In genomic region chr21:36310016-36310415, GRCh38 we compare ENCODE assay signal across 11 cellular contexts. TPM values are rescaled to one million over a fixed set of nuclear protein-coding genes. Genes with fewer than 3 reads are reported as not detected.
A peak's percentile ranks its signal among the peaks of the same experiment; 100 is the strongest.
DNase-seq lines count a peak whose midpoint lies in the region; ATAC-seq, FAIRE-seq and TF ChIP-seq lines count a peak whose summit lies in the region.
"Had no signal": no experiment of that assay in that cellular context is flagged by ENCODE, and none has a peak within 500 bp of the region (broad histone marks: within the 10 kb centered on the region; RNA-seq: fewer than 3 reads in every experiment).

No MANE protein-coding gene starts in this region.

- H3K27ac ChIP-seq in brain microvascular endothelial cell (no peak overlapping the region), sigmoid colon (no peak overlapping the region)

- H3K4me3 ChIP-seq in brain microvascular endothelial cell (ENCODE audit: low read depth, low read length) (no peak overlapping the region), sigmoid colon (no peak overlapping the region)

- ATAC-seq in GM21723 (IDR thresholded peaks at IDR 0.05; ENCODE audit: unreplicated experiment): peak; percentile 94

- DNase-seq in GM18507 (ENCODE audit: extremely low spot score, insufficient read length, low read depth) (no peak), germinal center (ENCODE audit: low spot score) (peak; percentile 22), brain microvascular endothelial cell (no peak), sigmoid colon (no peak), amniotic stem cell (lab: John Stamatoyannopoulos, UW) (no peak)
- no peak for DNase-seq in effector CD8-positive, alpha-beta T cell (lab: John Stamatoyannopoulos, UW)
- DNase-seq: EL, NCI-H226 had no signal

- no peaks in the 10 kb centered on the region for H3K4me1 ChIP-seq in sigmoid colon

- peaks cover 0 to 3% (median 2%) of the 10 kb centered on the region in 3 donors for H3K9me3 Mint-ChIP-seq in IgD-negative memory B cell
- H3K9me3 Mint-ChIP-seq: dendritic cell treated with granulocyte-macrophage colony-stimulating factor and Interleukin-4, amounts not matched to agents 40 ng/mL and 50 ng/mL, for 4 days had no signal

- FAIRE-seq in GM18507 (lab: Jason Lieb, UNC): peak; percentile 36

- H3K36me3 Mint-ChIP-seq in IgD-negative memory B cell: peaks cover 3% of the 10 kb centered on the region

- in situ Hi-C loops in brain microvascular endothelial cell (cut with HindIII; ENCODE audit: low pct_ligation_motif_present, low sequenced_read_pairs): no loop called here

- intact Hi-C loops in sigmoid colon (cut with DNase I): no loop called here

- no peaks in the 10 kb centered on the region for H3K36me3 ChIP-seq in brain microvascular endothelial cell (replicated peaks)
- H3K36me3 ChIP-seq in sigmoid colon: no peaks in the 10 kb centered on the region

- peak overlapping the region; percentile 61 to 96 (median 62) for H3K27ac Mint-ChIP-seq in IgD-negative memory B cell
- H3K27ac Mint-ChIP-seq: dendritic cell treated with granulocyte-macrophage colony-stimulating factor and Interleukin-4, amounts not matched to agents 40 ng/mL and 50 ng/mL, for 4 days had no signal

- no peak for TF ChIP-seq EP300 in sigmoid colon (IDR thresholded peaks at IDR 0.05)

- H3K9me3 ChIP-seq in sigmoid colon: peaks cover 0 to 5% (median 0%) of the 10 kb centered on the region in 4 donors

- TF ChIP-seq CTCF in brain microvascular endothelial cell (IDR thresholded peaks at IDR 0.05; ENCODE audit: low read depth, low read length, missing control alignments) (no peak), sigmoid colon (IDR thresholded peaks at IDR 0.05) (no peak)

- H3K4me3 Mint-ChIP-seq in IgD-negative memory B cell: peak overlapping the region; percentile 21 to 85 (median 48)
- H3K4me3 Mint-ChIP-seq: dendritic cell treated with granulocyte-macrophage colony-stimulating factor and Interleukin-4, amounts not matched to agents 40 ng/mL and 50 ng/mL, for 4 days had no signal

- H3K4me1 Mint-ChIP-seq in IgD-negative memory B cell: peaks cover 10 to 26% (median 14%) of the 10 kb centered on the region in 3 donors

- WGBS in sigmoid colon, 2 donors: 56 to 95% methylated on average over 7 of the region's 7 CpGs

- H3K27me3 Mint-ChIP-seq in IgD-negative memory B cell: no peaks in the 10 kb centered on the region
- H3K27me3 Mint-ChIP-seq: dendritic cell treated with granulocyte-macrophage colony-stimulating factor and Interleukin-4, amounts not matched to agents 40 ng/mL and 50 ng/mL, for 4 days had no signal

- TF ChIP-seq POLR2A in sigmoid colon (IDR thresholded peaks at IDR 0.05): no peak

- H3K27me3 ChIP-seq in brain microvascular endothelial cell (replicated peaks): no peaks in the 10 kb centered on the region
- H3K27me3 ChIP-seq in sigmoid colon: no peaks in the 10 kb centered on the region

RNA-seq across cellular contexts. Expression of gene MORC3, which starts 10.0 kb away (rescaled TPM):
- polyA plus RNA-seq in IgD-negative memory B cell: 41.7 TPM
- total RNA-seq in sigmoid colon: 10 to 100 TPM; 39.5 to 59.8 (median 48.4) TPM
- polyA plus RNA-seq in sigmoid colon: 10 to 100 TPM; 12.0 to 18.0 (median 14.9) TPM
